ENCODE assay signal across 2 cellular contexts in genomic region chr2:28895189-28895893, GRCh38.
TF ChIP-seq lines count a peak whose summit lies in the region.

No MANE protein-coding gene starts in this region.

TF ChIP-seq in GM23338, 12 proteins besides CTCF, POLR2A, EP300 and RAD21:
- TF ChIP-seq REST (IDR thresholded peaks at IDR 0.05; ENCODE audit: unreplicated experiment) (no peak), STAT1 (IDR thresholded peaks at IDR 0.05; ENCODE audit: unreplicated experiment) (no peak), ZNF114 (CRISPR knock-in tag; IDR thresholded peaks at IDR 0.05) (no peak), NANOG (IDR thresholded peaks at IDR 0.05; ENCODE audit: borderline replicate concordance) (no peak), CREB1 (CRISPR knock-in tag; IDR thresholded peaks at IDR 0.05; ENCODE audit: low read depth) (no peak), EZH2 (IDR thresholded peaks at IDR 0.05; ENCODE audit: low read depth, unreplicated experiment) (no peak), ZNF331 (CRISPR knock-in tag; IDR thresholded peaks at IDR 0.05; ENCODE audit: low read depth) (no peak), EZH2phosphoT487 (IDR thresholded peaks at IDR 0.05; ENCODE audit: unreplicated experiment) (no peak), JUNB (IDR thresholded peaks at IDR 0.05; ENCODE audit: unreplicated experiment) (no peak), POLR2AphosphoS5 (IDR thresholded peaks at IDR 0.05; ENCODE audit: low read depth) (no peak; the same call in 1 of the 2 replicates), ETS1 (IDR thresholded peaks at IDR 0.05) (no peak), ZNF462 (CRISPR knock-in tag; IDR thresholded peaks at IDR 0.05) (no peak)

TF ChIP-seq in H1, 55 proteins besides CTCF, POLR2A, EP300 and RAD21:
- TF ChIP-seq SIN3A (conservative IDR thresholded peaks at IDR 0.05 in 1 of 2, IDR thresholded peaks at IDR 0.05 in 1 of 2; ENCODE audit: low read depth in 1 of 2, low read length in 2 of 2) (peak in 1 of 2 experiments; percentile 66; a peak in 2 of 4 replicates), HDAC6 (IDR thresholded peaks at IDR 0.05; ENCODE audit: low read depth, low read length) (no peak), RNF2 (IDR thresholded peaks at IDR 0.05; ENCODE audit: borderline replicate concordance, low read depth, low read length, missing control alignments, poor library complexity, severe bottlenecking) (no peak), CTBP2 (IDR thresholded peaks at IDR 0.05; ENCODE audit: borderline replicate concordance, insufficient read depth, insufficient read length, low read length) (no peak), MAX (IDR thresholded peaks at IDR 0.05) (peak; percentile 77), SAP30 (IDR thresholded peaks at IDR 0.05; ENCODE audit: insufficient read depth, insufficient replicate concordance, low read length) (peak; percentile 69), GTF2F1 (IDR thresholded peaks at IDR 0.05; ENCODE audit: borderline replicate concordance, low read depth, low read length) (no peak)
TF ChIP-seq in H1: peak in this region for 3.
